In genomic region chr1:35280006-35280405, GRCh38 we compare ENCODE assay signal across 27 cellular contexts.
"Had no signal": no experiment of that assay in that cellular context is flagged by ENCODE, and none has a peak within 500 bp of the region (broad histone marks: within the 10 kb centered on the region; RNA-seq: fewer than 3 reads in every experiment).

No MANE protein-coding gene starts in this region.

- H3K27ac ChIP-seq: adrenal gland, SJSA1, VCaP had no signal

- H3K4me3 Mint-ChIP-seq: activated B cell treated with CpG ODN at 0.5 μM for 24 hours; activated CD4-positive, alpha-beta memory T cell treated with anti-CD3 and anti-CD28 coated beads, Interleukin-2, amount 10 ng/mL, durations not matched to agents 7 days and 5 days; activated CD8-positive, alpha-beta memory T cell treated with anti-CD3 and anti-CD28 coated beads, Interleukin-2, amount 10 ng/mL, durations not matched to agents 7 days and 5 days; brain; T-helper 1 cell treated with Interleukin-12 subunit alpha and Interleukin-12 subunit beta and Interleukin-4 antibody, amounts not matched to agents 30 μg/mL and 1 μg/mL, for 36 hours had no signal

- H3K27me3 Mint-ChIP-seq: activated B cell treated with CpG ODN at 0.5 μM for 24 hours; activated CD4-positive, alpha-beta memory T cell treated with anti-CD3 and anti-CD28 coated beads, Interleukin-2, amount 10 ng/mL, durations not matched to agents 7 days and 5 days; activated CD8-positive, alpha-beta memory T cell treated with anti-CD3 and anti-CD28 coated beads, Interleukin-2, amount 10 ng/mL, durations not matched to agents 7 days and 5 days had no signal

- H3K27ac Mint-ChIP-seq: activated B cell treated with CpG ODN at 0.5 μM for 24 hours; activated CD4-positive, alpha-beta memory T cell treated with anti-CD3 and anti-CD28 coated beads, Interleukin-2, amount 10 ng/mL, durations not matched to agents 7 days and 5 days; activated CD8-positive, alpha-beta memory T cell treated with anti-CD3 and anti-CD28 coated beads, Interleukin-2, amount 10 ng/mL, durations not matched to agents 7 days and 5 days; brain; T-helper 1 cell treated with Interleukin-12 subunit alpha and Interleukin-12 subunit beta and Interleukin-4 antibody, amounts not matched to agents 30 μg/mL and 1 μg/mL, for 36 hours had no signal

- H3K9me3 ChIP-seq: adrenal gland, SJSA1, SK-N-SH had no signal

- H3K9ac ChIP-seq: SK-N-SH had no signal

- H3K27me3 ChIP-seq: adrenal gland, SJSA1 had no signal

- ATAC-seq: activated CD8-positive, alpha-beta memory T cell treated with anti-CD3 and anti-CD28 coated beads, Interleukin-2, amount 10 ng/mL, durations not matched to agents 7 days and 5 days; Panc1 had no signal

- H3K36me3 ChIP-seq: adrenal gland had no signal

- H3K4me1 ChIP-seq: SJSA1 had no signal

- H3K4me3 ChIP-seq: adrenal gland, SJSA1 had no signal

- DNase-seq: activated B cell treated with CpG ODN at 0.5 μM for 24 hours; activated CD4-positive, alpha-beta memory T cell treated with anti-CD3 and anti-CD28 coated beads, Interleukin-2, amount 10 ng/mL, durations not matched to agents 7 days and 5 days; activated CD4-positive, alpha-beta T cell treated with anti-CD3 and anti-CD28 coated beads for 48 hours; activated CD4-positive, CD25-positive, alpha-beta regulatory T cell treated with anti-CD3 and anti-CD28 coated beads, Interleukin-2, amount 50 U/mL, for 72 hours; activated CD8-positive, alpha-beta memory T cell treated with anti-CD3 and anti-CD28 coated beads for 24 hours; activated CD8-positive, alpha-beta memory T cell treated with anti-CD3 and anti-CD28 coated beads, Interleukin-2, amount 10 ng/mL, durations not matched to agents 7 days and 5 days; activated CD8-positive, alpha-beta memory T cell treated with anti-CD3 and anti-CD28 coated beads, Interleukin-2, amount 50 U/mL, for 48 hours; activated gamma-delta T cell treated with Interleukin-2 at 50 U/mL for 16 hours; activated naive CD4-positive, alpha-beta T cell treated with anti-CD3 and anti-CD28 coated beads, Interleukin-2, amount 50 U/mL, for 16 hours; caudate nucleus; NCI-H1105 treated with DMSO at 0.1 percent for 48 hours; NCI-H1436; NCI-H1694; NCI-H1930; NCI-H2081 treated with DMSO at 0.1 percent for 48 hours; NCI-H446 treated with DMSO at 0.1 percent for 48 hours; NCI-H524; NCI-H69; SHP77; SK-N-SH; T-helper 9 cell had no signal

- H3K4me2 ChIP-seq: SK-N-SH had no signal

- H3K4me1 Mint-ChIP-seq: activated CD8-positive, alpha-beta memory T cell treated with anti-CD3 and anti-CD28 coated beads, Interleukin-2, amount 10 ng/mL, durations not matched to agents 7 days and 5 days had no signal
